In genomic region chr6:53500095-53500494, GRCh38 we compare ENCODE assay signal across 25 cellular contexts.
"Had no signal": no experiment of that assay in that cellular context is flagged by ENCODE, and none has a peak within 500 bp of the region (broad histone marks: within the 10 kb centered on the region; RNA-seq: fewer than 3 reads in every experiment).

No MANE protein-coding gene starts in this region.

- H3K4me2 ChIP-seq: hepatocyte, neural progenitor cell had no signal

- FAIRE-seq: small intestine, urothelium cell line had no signal

- H3K9me3 ChIP-seq: left ventricle myocardium inferior, ovary, prostate gland, sigmoid colon, spleen, suprapubic skin, thoracic aorta, tibial nerve, upper lobe of left lung had no signal

- H3K27ac ChIP-seq: hepatocyte, left ventricle myocardium inferior, neural progenitor cell, ovary, prostate gland, sigmoid colon, spleen, suprapubic skin, thoracic aorta, tibial nerve, upper lobe of left lung had no signal

- H3K4me3 ChIP-seq: hepatocyte, left ventricle myocardium inferior, lung, neural progenitor cell, ovary, prostate gland, sigmoid colon, spleen, suprapubic skin, thoracic aorta, tibial nerve, upper lobe of left lung had no signal

- H3K27me3 ChIP-seq: hepatocyte, neural progenitor cell, ovary, sigmoid colon, spleen, suprapubic skin, tibial nerve, upper lobe of left lung had no signal

- H3K4me1 ChIP-seq: left ventricle myocardium inferior, neural progenitor cell, prostate gland, spleen, suprapubic skin, tibial nerve had no signal

- ATAC-seq: natural killer cell; right cardiac atrium; stimulated activated effector memory CD8-positive, alpha-beta T cell treated with anti-CD3 and anti-CD28 coated beads, Interleukin-12 subunit alpha, Interleukin-12 subunit beta, amount 100 ng/mL, for 72 hours had no signal

- H3K36me3 ChIP-seq: ovary, prostate gland had no signal

- H3K9ac ChIP-seq: neural progenitor cell had no signal

- DNase-seq: islet precursor cell; left ventricle myocardium inferior; mesendoderm; naive B cell; natural killer cell; nephron progenitor cell; ovary; posterior cingulate gyrus; retina; right cardiac atrium; sigmoid colon; small intestine; spleen; stimulated activated CD4-positive, alpha-beta T cell treated with anti-CD3 and anti-CD28 coated beads, Interleukin-4, amount 100 ng/mL, for 24 hours; stimulated activated naive CD4-positive, alpha-beta T cell; upper lobe of left lung had no signal

- H2AFZ ChIP-seq: hepatocyte, neural progenitor cell had no signal

- H3K79me2 ChIP-seq: hepatocyte had no signal
